In the genomic region with DNA sequence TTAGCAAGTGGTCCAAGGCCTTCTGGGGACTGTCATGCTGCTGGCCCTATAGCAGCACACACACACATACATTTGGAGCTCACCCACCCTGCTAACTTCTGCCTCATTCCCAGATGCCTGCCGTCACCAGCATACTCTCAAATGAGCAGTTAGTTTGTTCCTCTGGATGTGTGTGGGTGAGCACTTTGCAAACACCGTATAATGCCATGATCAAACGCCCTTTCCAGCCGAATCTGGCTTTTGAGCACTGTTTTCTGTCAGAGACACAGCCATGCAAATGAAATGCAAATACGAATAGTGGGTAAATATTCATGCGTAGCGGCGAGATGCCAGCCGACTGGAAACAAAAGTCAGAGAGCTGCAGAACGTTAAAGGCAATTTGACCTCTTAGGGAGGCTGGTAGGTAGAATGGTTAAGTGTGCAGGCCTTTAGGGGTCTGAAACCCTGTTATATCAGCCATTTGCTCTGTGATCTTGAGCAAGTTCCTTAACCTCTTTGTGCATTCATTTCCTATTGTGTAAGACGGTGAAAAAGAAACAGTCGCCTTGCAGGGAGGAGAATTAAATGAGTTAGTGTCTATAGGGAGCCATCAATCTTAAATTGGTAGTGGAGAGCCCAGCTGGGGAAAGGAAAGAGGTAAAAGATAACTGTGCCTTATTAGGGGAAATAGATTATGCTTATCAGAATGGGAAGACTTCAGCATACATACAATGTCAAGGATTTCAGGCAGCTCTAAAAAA, we compare ENCODE assay signal across 12 cellular contexts. TPM values are rescaled to one million over a fixed set of nuclear protein-coding genes. Genes with fewer than 3 reads are reported as not detected.
DNase-seq lines count a peak whose midpoint lies in the region; ATAC-seq, FAIRE-seq and TF ChIP-seq lines count a peak whose summit lies in the region.
"Had no signal": no experiment of that assay in that cellular context is flagged by ENCODE, and none has a peak within 500 bp of the region (broad histone marks: within the 10 kb centered on the region; RNA-seq: fewer than 3 reads in every experiment).

No MANE protein-coding gene starts in this region.

- H3K4me3 Mint-ChIP-seq in astrocyte (ENCODE audit: unreplicated experiment), result no peak overlapping the region
- H3K4me3 Mint-ChIP-seq: activated T-cell treated with anti-CD3 and anti-CD28 coated beads, Interleukin-2, amount 50 U/mL, for 4 hours had no signal

- no peak overlapping the region for H3K4me3 ChIP-seq in astrocyte (ENCODE audit: insufficient read depth, low read depth, low read length)
- H3K4me3 ChIP-seq in mesendoderm (ENCODE audit: low read length), result no peak overlapping the region

- no peaks in the 10 kb centered on the region for H3K36me3 ChIP-seq in astrocyte (ENCODE audit: insufficient read depth, low read length)
- H3K36me3 ChIP-seq in mesendoderm (ENCODE audit: control insufficient read depth, insufficient read depth, low read length), result no peaks in the 10 kb centered on the region

- H2BK120ac ChIP-seq in mesendoderm (ENCODE audit: low read depth, low read length), result no peak overlapping the region

- peak overlapping the region; percentile 37 for H2AFZ ChIP-seq in astrocyte (ENCODE audit: low read depth, low read length)

- H3K4me1 Mint-ChIP-seq in astrocyte (ENCODE audit: low read depth, unreplicated experiment), result peaks cover 19% of the 10 kb centered on the region

- H3K18ac ChIP-seq in mesendoderm (ENCODE audit: low read length), result no peak overlapping the region

- no peak for FAIRE-seq in astrocyte (lab: Jason Lieb, UNC)
- FAIRE-seq: urothelium cell line had no signal

- H4K5ac ChIP-seq in mesendoderm (ENCODE audit: low read length), result no peak overlapping the region

- H3K27me3 Mint-ChIP-seq in astrocyte (ENCODE audit: low read depth, unreplicated experiment), result peaks cover 6% of the 10 kb centered on the region

- H3K23ac ChIP-seq in mesendoderm (ENCODE audit: low read length), result no peak overlapping the region

- WGBS in mesendoderm (ENCODE audit: extremely low coverage, insufficient coverage, low lambda C conversion rate), result no CpG with 5 or more reads among the region's 12 CpGs

- no peak overlapping the region for H2BK15ac ChIP-seq in mesendoderm (replicated peaks; ENCODE audit: low read depth)

- H3K4ac ChIP-seq in mesendoderm (ENCODE audit: low read depth, low read length), result no peak overlapping the region

- no peak overlapping the region for H2BK5ac ChIP-seq in mesendoderm (ENCODE audit: low read length)

- H3K79me1 ChIP-seq in mesendoderm (ENCODE audit: low read length), result no peaks in the 10 kb centered on the region

- H3K9me3 ChIP-seq in astrocyte (ENCODE audit: insufficient read depth, low read depth, low read length), result peaks cover 1% of the 10 kb centered on the region

- no peak overlapping the region for H3K27ac Mint-ChIP-seq in astrocyte (ENCODE audit: unreplicated experiment)

- H3K4me1 ChIP-seq in astrocyte (ENCODE audit: insufficient read depth, low read length) (peaks cover 10% of the 10 kb centered on the region), mesendoderm (ENCODE audit: control insufficient read depth, low read depth, low read length) (no peaks in the 10 kb centered on the region)

- no peak for TF ChIP-seq CTCF in astrocyte (IDR thresholded peaks at IDR 0.05; ENCODE audit: insufficient read depth, low read depth, low read length)

- H3K9me3 Mint-ChIP-seq in astrocyte (ENCODE audit: unreplicated experiment), result peaks cover 2% of the 10 kb centered on the region
- H3K9me3 Mint-ChIP-seq: activated T-cell treated with anti-CD3 and anti-CD28 coated beads, Interleukin-2, amount 50 U/mL, for 4 hours had no signal

- DNase-seq in Ammon's horn (ENCODE audit: low spot score) (peak; percentile 44), MV-4-11 (lab: John Stamatoyannopoulos, UW) (peak; percentile 80), astrocyte (ENCODE audit: low read depth) (no peak), mesendoderm (no peak)
- no peak for DNase-seq in activated CD4-positive, CD25-positive, alpha-beta regulatory T cell (lab: John Stamatoyannopoulos, UW)
- DNase-seq: activated CD4-positive, CD25-positive, alpha-beta regulatory T cell treated with anti-CD3 and anti-CD28 coated beads, Interleukin-2, amount 50 U/mL, for 72 hours; activated T-cell treated with anti-CD3 and anti-CD28 coated beads, Interleukin-2, amount 50 U/mL, for 4 hours; stimulated activated CD4-positive, alpha-beta T cell treated with anti-CD3 and anti-CD28 coated beads, Interleukin-12 subunit alpha, Interleukin-12 subunit beta, amount 100 ng/mL, for 4 hours had no signal

- H3K56ac ChIP-seq in mesendoderm (ENCODE audit: low read length), result no peak overlapping the region

- no peak overlapping the region for H3K9ac ChIP-seq in astrocyte (ENCODE audit: low read length)
- H3K9ac ChIP-seq in mesendoderm (ENCODE audit: low read length), result no peak overlapping the region

- no peak overlapping the region for H4K8ac ChIP-seq in mesendoderm (ENCODE audit: low read depth, low read length)

- H3K79me2 ChIP-seq in astrocyte (ENCODE audit: insufficient read depth, low read length), result no peaks in the 10 kb centered on the region
- H3K79me2 ChIP-seq in mesendoderm (ENCODE audit: control insufficient read depth, insufficient read depth, low read length), result no peaks in the 10 kb centered on the region

- H3K27ac ChIP-seq in astrocyte (ENCODE audit: low read depth, low read length), result no peak overlapping the region
- peak overlapping the region; percentile 12 for H3K27ac ChIP-seq in mesendoderm (ENCODE audit: low read depth, low read length)

- no peak overlapping the region for H2AK5ac ChIP-seq in mesendoderm (ENCODE audit: low read length)

- H4K20me1 ChIP-seq in astrocyte (ENCODE audit: insufficient read depth, low read length), result no peaks in the 10 kb centered on the region

- no peaks in the 10 kb centered on the region for H3K36me3 Mint-ChIP-seq in astrocyte (ENCODE audit: low read depth, unreplicated experiment)

- ATAC-seq in HG03097 (IDR thresholded peaks at IDR 0.05; ENCODE audit: low FRiP score, unreplicated experiment) (no peak), GM19467 (IDR thresholded peaks at IDR 0.05; ENCODE audit: unreplicated experiment) (no peak), HG03460 (IDR thresholded peaks at IDR 0.05; ENCODE audit: unreplicated experiment) (no peak)

- no peak overlapping the region for H3K4me2 ChIP-seq in astrocyte (ENCODE audit: low read length)
- H3K4me2 ChIP-seq in mesendoderm (ENCODE audit: low read length), result no peak overlapping the region

- H3K27me3 ChIP-seq in astrocyte (ENCODE audit: insufficient read depth, low read length) (no peaks in the 10 kb centered on the region), mesendoderm (ENCODE audit: insufficient read depth, low read length, poor library complexity) (no peaks in the 10 kb centered on the region)

RNA-seq across cellular contexts. Expression of a gene that starts 6.5 kb away (rescaled TPM):
- total RNA-seq in astrocyte, result 83.0 and 84.9 TPM in 2 replicates
- polyA plus RNA-seq in mesendoderm (2013, experiment 1 of 2), result 114 TPM
- 122 TPM for polyA plus RNA-seq in mesendoderm (2013, experiment 2 of 2)

RNA-seq across cellular contexts. Expression of a gene that starts 48.6 kb away (rescaled TPM):
- total RNA-seq in astrocyte, result 67.8 and 76.5 TPM in 2 replicates
- 37.2 TPM for polyA plus RNA-seq in mesendoderm (2013, experiment 1 of 2)
- polyA plus RNA-seq in mesendoderm (2013, experiment 2 of 2), result 39.3 TPM

RNA-seq across cellular contexts. Expression of a gene that starts 59.0 kb away (rescaled TPM):
- 0.43 and 0.48 TPM in 2 replicates for total RNA-seq in astrocyte
- polyA plus RNA-seq in mesendoderm (2013, experiment 1 of 2), result 0.65 TPM
- 0.56 TPM for polyA plus RNA-seq in mesendoderm (2013, experiment 2 of 2)

Comparison
In these comparisons a context has a peak if more than half of its experiments do, and no peak if none do; other contexts are left out.
1. DNase-seq: peak in Ammon's horn (single experiment) and MV-4-11 (single experiment); none in astrocyte (single experiment), mesendoderm (single experiment) and activated CD4-positive, CD25-positive, alpha-beta regulatory T cell (0 of 4).